In the genomic region with DNA sequence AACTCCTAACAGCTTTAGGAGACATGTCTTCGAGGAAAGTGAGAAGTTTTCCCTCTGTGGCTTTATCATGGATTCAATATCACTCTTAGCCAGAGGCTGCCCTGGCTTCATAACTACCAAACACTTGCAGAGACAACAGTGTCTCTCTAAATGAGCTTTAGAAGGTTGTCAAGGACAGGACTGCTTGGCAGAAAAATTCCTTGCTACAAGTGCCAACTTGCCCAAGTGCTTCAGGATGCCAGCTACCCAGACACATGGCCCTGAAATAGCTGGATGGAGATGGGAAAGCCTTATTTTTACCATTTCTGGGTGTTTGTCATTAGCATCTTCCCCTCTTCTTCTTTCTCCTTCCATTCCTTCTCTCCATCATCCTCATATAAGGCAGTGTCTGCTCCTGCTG, we compare ENCODE assay signal across 16 cellular contexts.
"Had no signal": no experiment of that assay in that cellular context is flagged by ENCODE, and none has a peak within 500 bp of the region (broad histone marks: within the 10 kb centered on the region; RNA-seq: fewer than 3 reads in every experiment).

No MANE protein-coding gene starts in this region.

- H3K27me3 Mint-ChIP-seq: stimulated activated memory B cell treated with anti-CD40 and anti-IgM and Interleukin-4, amounts not matched to agents 10 μg/mL and 1 μg/mL and 100 μg/mL, for 72 hours; type B pancreatic cell had no signal

- H3K4me3 ChIP-seq: heart right ventricle, left ventricle myocardium inferior, spleen had no signal

- H3K27ac ChIP-seq: heart right ventricle, left ventricle myocardium inferior, spleen, VCaP had no signal

- H3K27me3 ChIP-seq: heart right ventricle, spleen had no signal

- H3K36me3 Mint-ChIP-seq: stimulated activated memory B cell treated with anti-CD40 and anti-IgM and Interleukin-4, amounts not matched to agents 10 μg/mL and 1 μg/mL and 100 μg/mL, for 72 hours had no signal

- DNase-seq: activated CD4-positive, alpha-beta T cell treated with anti-CD3 and anti-CD28 coated beads for 4 hours; activated naive CD4-positive, alpha-beta T cell; activated T-cell treated with anti-CD3 and anti-CD28 coated beads, Interleukin-2, amount 50 U/mL, for 4 hours; foreskin melanocyte; heart right ventricle; kidney; left ventricle myocardium inferior; mesendoderm; nephron progenitor cell; spleen; stimulated activated CD4-positive, alpha-beta T cell treated with anti-CD3 and anti-CD28 coated beads, Interleukin-1b, Interleukin-23, amount 100 ng/mL, for 48 hours; substantia nigra had no signal

- H3K36me3 ChIP-seq: heart right ventricle, left ventricle myocardium inferior, spleen had no signal

- H3K4me3 Mint-ChIP-seq: activated T-cell treated with anti-CD3 and anti-CD28 coated beads, Interleukin-2, amount 50 U/mL, for 4 hours; nephron progenitor cell; stimulated activated memory B cell treated with anti-CD40 and anti-IgM and Interleukin-4, amounts not matched to agents 10 μg/mL and 1 μg/mL and 100 μg/mL, for 72 hours; type B pancreatic cell had no signal

- ATAC-seq: heart right ventricle; sciatic nerve; stimulated activated memory B cell treated with anti-CD40 and anti-IgM and Interleukin-4, amounts not matched to agents 10 μg/mL and 1 μg/mL and 100 μg/mL, for 72 hours had no signal

- H3K9me3 Mint-ChIP-seq: stimulated activated memory B cell treated with anti-CD40 and anti-IgM and Interleukin-4, amounts not matched to agents 10 μg/mL and 1 μg/mL and 100 μg/mL, for 72 hours had no signal

- H3K9me3 ChIP-seq: heart right ventricle, left ventricle myocardium inferior, spleen had no signal

- H3K4me1 Mint-ChIP-seq: nephron progenitor cell; stimulated activated memory B cell treated with anti-CD40 and anti-IgM and Interleukin-4, amounts not matched to agents 10 μg/mL and 1 μg/mL and 100 μg/mL, for 72 hours had no signal

- H3K4me1 ChIP-seq: heart right ventricle, left ventricle myocardium inferior, spleen had no signal

- H3K27ac Mint-ChIP-seq: nephron progenitor cell; stimulated activated memory B cell treated with anti-CD40 and anti-IgM and Interleukin-4, amounts not matched to agents 10 μg/mL and 1 μg/mL and 100 μg/mL, for 72 hours; type B pancreatic cell had no signal
